21 cellular contexts compared by ENCODE assay signal in genomic region chr17:7284911-7285310, GRCh38. TPM values are rescaled to one million over a fixed set of nuclear protein-coding genes. Genes with fewer than 3 reads are reported as not detected.
A peak's percentile ranks its signal among the peaks of the same experiment; 100 is the strongest.
DNase-seq lines count a peak whose midpoint lies in the region; ATAC-seq, FAIRE-seq and TF ChIP-seq lines count a peak whose summit lies in the region.
"Had no signal": no experiment of that assay in that cellular context is flagged by ENCODE, and none has a peak within 500 bp of the region (broad histone marks: within the 10 kb centered on the region; RNA-seq: fewer than 3 reads in every experiment).

No MANE protein-coding gene starts in this region.

- H3K4me1 ChIP-seq in osteoblast (ENCODE audit: insufficient read depth, low read length) (peaks cover 9% of the 10 kb centered on the region), skeletal muscle tissue (ENCODE audit: control insufficient read depth in 3 of 3, insufficient read depth in 3 of 3, low read length in 3 of 3) (peaks cover 55 to 83% (median 71%) of the 10 kb centered on the region in 3 donors), esophagus squamous epithelium (peaks cover 23 to 51% (median 24%) of the 10 kb centered on the region in 3 donors)
- H3K4me1 ChIP-seq: BE2C had no signal

- H3K27me3 ChIP-seq in osteoblast (ENCODE audit: insufficient read depth, low read length) (peaks cover 48% of the 10 kb centered on the region), skeletal muscle tissue (ENCODE audit: control insufficient read depth in 3 of 3, insufficient read depth in 3 of 3, low read length in 3 of 3) (peaks cover 0 to 2% (median 0%) of the 10 kb centered on the region in 3 donors), esophagus squamous epithelium (peaks cover 0 to 46% (median 0%) of the 10 kb centered on the region in 4 donors)
- H3K27me3 ChIP-seq: BE2C had no signal

- intact Hi-C loops in esophagus squamous epithelium (cut with DNase I): no loop called here

- H3K27ac ChIP-seq in osteoblast (ENCODE audit: low read depth, low read length): no peak overlapping the region
- peak overlapping the region; percentile 99 for H3K27ac ChIP-seq in skeletal muscle tissue (ENCODE audit: low read depth, low read length)
- peak overlapping the region in 1 of 4 donors; percentile 5 for H3K27ac ChIP-seq in esophagus squamous epithelium
- H3K27ac ChIP-seq: HL-60 had no signal

- DNase-seq in D721Med (ENCODE audit: insufficient read length, low spot score) (peak; percentile 13), hepatic stellate cell (ENCODE audit: low spot score) (peak; percentile 1), osteoblast (ENCODE audit: insufficient read length, low spot score, missing footprints) (peak; percentile 4), esophagus squamous epithelium (lab: John Stamatoyannopoulos, UW) (no peak)
- DNase-seq: ACHN; BE2C; C1 segment of cervical spinal cord; CD4-positive, CD25-positive, alpha-beta regulatory T cell; CD8-positive, alpha-beta memory T cell; COR-L47; GOT3; HFFc6 had no signal

- ATAC-seq in HG03457 (IDR thresholded peaks at IDR 0.05; ENCODE audit: unreplicated experiment) (no peak), GM21526 (IDR thresholded peaks at IDR 0.05; ENCODE audit: low FRiP score, unreplicated experiment) (no peak)
- ATAC-seq: HCT116 had no signal

- peak overlapping the region; percentile 32 to 99 (median 38) for H3K9ac ChIP-seq in skeletal muscle tissue (ENCODE audit: low read depth in 1 of 3, low read length in 3 of 3)

- no peaks in the 10 kb centered on the region for H3K79me2 ChIP-seq in osteoblast (ENCODE audit: insufficient read depth, low read length)

- no peak overlapping the region for H3K4me2 ChIP-seq in osteoblast (ENCODE audit: insufficient read depth, low read length)

- H3K9me3 ChIP-seq in osteoblast (ENCODE audit: low read depth, low read length): no peaks in the 10 kb centered on the region
- no peaks in the 10 kb centered on the region for H3K9me3 ChIP-seq in skeletal muscle tissue (ENCODE audit: control insufficient read depth in 3 of 3, low read length in 3 of 3)
- H3K9me3 ChIP-seq in esophagus squamous epithelium: no peaks in the 10 kb centered on the region
- H3K9me3 ChIP-seq: BE2C had no signal

- no peak for TF ChIP-seq CTCF in D721Med (IDR thresholded peaks at IDR 0.05; ENCODE audit: insufficient read depth, missing control alignments)
- no peak for TF ChIP-seq CTCF in osteoblast (IDR thresholded peaks at IDR 0.05; ENCODE audit: extremely low read depth, low read depth, low read length)
- TF ChIP-seq CTCF in esophagus squamous epithelium (IDR thresholded peaks at IDR 0.05): no peak

- H3K36me3 ChIP-seq in osteoblast (ENCODE audit: insufficient read depth, low read length) (no peaks in the 10 kb centered on the region), skeletal muscle tissue (ENCODE audit: control insufficient read depth in 3 of 3, insufficient read depth in 3 of 3, low read length in 3 of 3) (peaks cover 34 to 51% (median 35%) of the 10 kb centered on the region in 3 donors), esophagus squamous epithelium (peaks cover 0 to 32% (median 0%) of the 10 kb centered on the region in 3 donors)
- H3K36me3 ChIP-seq: BE2C had no signal

- no peak overlapping the region for H2AFZ ChIP-seq in osteoblast (ENCODE audit: low read length)

- no peak for FAIRE-seq in D721Med (lab: Jason Lieb, UNC)
- FAIRE-seq: A204.1, G401.6, GM12891 had no signal

- WGBS in esophagus squamous epithelium, 2 donors: 100% methylated on average over 1 to 2 of the region's 16 CpGs

- H3K4me3 ChIP-seq in osteoblast (ENCODE audit: insufficient read depth, low read length): no peak overlapping the region
- peak overlapping the region in 2 of 3 donors; percentile 89 to 92 for H3K4me3 ChIP-seq in skeletal muscle tissue (ENCODE audit: low read length in 3 of 3)
- H3K4me3 ChIP-seq in esophagus squamous epithelium: no peak overlapping the region

- no peak for TF ChIP-seq POLR2A in esophagus squamous epithelium (IDR thresholded peaks at IDR 0.05)

- no peaks in the 10 kb centered on the region for H4K20me1 ChIP-seq in osteoblast (ENCODE audit: insufficient read depth, low read length)

RNA-seq across cellular contexts. Expression of gene SLC2A4, which starts 3.4 kb away (rescaled TPM):
- total RNA-seq in osteoblast: under 0.01 and 0.29 TPM in 2 replicates
- total RNA-seq in skeletal muscle tissue: 34.4 TPM
- 10 to 100 TPM in 1 of 4 donors, 1 to 10 TPM in 2, under 1 TPM in 1; 0.83 to 21.7 (median 2.5) TPM for total RNA-seq in esophagus squamous epithelium
- total RNA-seq: CD4-positive, CD25-positive, alpha-beta regulatory T cell had no signal

RNA-seq across cellular contexts. Expression of gene YBX2, which starts 9.5 kb away (rescaled TPM):
- under 0.01 TPM in 1 of 2 replicates, not detected in the other for total RNA-seq in osteoblast
- 0.52 TPM for total RNA-seq in skeletal muscle tissue
- 1 to 10 TPM in 3 of 4 donors, under 1 TPM in 1; 0.44 to 3.8 (median 2.3) TPM for total RNA-seq in esophagus squamous epithelium
- total RNA-seq: CD4-positive, CD25-positive, alpha-beta regulatory T cell; HFFc6; HT1080 had no signal

RNA-seq across cellular contexts. Expression of gene EIF5A, which starts 22.5 kb away (rescaled TPM):
- total RNA-seq in osteoblast (436 and 491 TPM in 2 replicates), skeletal muscle tissue (185 TPM), esophagus squamous epithelium (100 to 1,000 TPM; 324 to 543 (median 394) TPM)

RNA-seq across cellular contexts. Expression of gene CLDN7, which starts 22.6 kb away (rescaled TPM):
- total RNA-seq in osteoblast (0.36 and 1.8 TPM in 2 replicates), skeletal muscle tissue (not detected), esophagus squamous epithelium (100 to 1,000 TPM; 172 to 411 (median 208) TPM)
- total RNA-seq: CD4-positive, CD25-positive, alpha-beta regulatory T cell; HT1080 had no signal

RNA-seq across cellular contexts. Expression of gene GPS2, which starts 30.2 kb away (rescaled TPM):
- 46.9 and 48.1 TPM in 2 replicates for total RNA-seq in osteoblast
- total RNA-seq in skeletal muscle tissue: 24.5 TPM
- total RNA-seq in esophagus squamous epithelium: 10 to 100 TPM; 40.9 to 80.7 (median 70.5) TPM

Comparison
In these comparisons a context has a peak if more than half of its experiments do, and no peak if none do; other contexts are left out.
1. H3K4me3 ChIP-seq: peak in skeletal muscle tissue (2 of 3); none in osteoblast (single experiment) and esophagus squamous epithelium (0 of 4).